30 cellular contexts compared by ENCODE assay signal in the genomic region with DNA sequence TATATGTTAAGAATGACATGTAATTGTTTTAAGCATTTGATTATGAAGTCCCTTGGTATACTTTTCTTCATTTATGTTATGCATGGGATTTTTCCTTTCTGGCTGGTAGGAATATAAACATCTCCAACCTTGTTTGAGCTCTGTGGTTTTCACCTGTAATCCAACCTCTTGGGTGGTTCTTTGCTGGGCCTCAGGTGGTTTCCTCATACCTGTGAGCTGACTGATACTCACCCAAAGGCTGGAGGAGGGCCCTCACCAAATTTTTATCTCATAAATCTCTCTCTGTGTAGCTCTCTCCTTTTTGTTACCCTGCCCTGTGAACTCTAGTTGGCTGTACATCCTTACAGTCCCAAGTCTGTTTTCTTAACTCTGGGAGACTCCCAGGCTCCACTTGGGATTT. TPM values are rescaled to one million over a fixed set of nuclear protein-coding genes. Genes with fewer than 3 reads are reported as not detected.
"Had no signal": no experiment of that assay in that cellular context is flagged by ENCODE, and none has a peak within 500 bp of the region (broad histone marks: within the 10 kb centered on the region; RNA-seq: fewer than 3 reads in every experiment).

No MANE protein-coding gene starts in this region.

- H3K9ac ChIP-seq: neural progenitor cell had no signal

- H3K9me3 ChIP-seq: left lung, lower lobe of right lung, neutrophil, ovary, right lobe of liver, tibial nerve, uterus had no signal

- H3K36me3 ChIP-seq: left lung, lower lobe of right lung, neural progenitor cell, neutrophil, ovary, right atrium auricular region, right lobe of liver, tibial nerve, uterus had no signal

- H3K27me3 ChIP-seq: hepatocyte, left lung, neural progenitor cell, neutrophil, ovary, right atrium auricular region, right lobe of liver, tibial nerve, uterus had no signal

- H3K4me3 ChIP-seq: hepatocyte, left lung, lower lobe of right lung, neural progenitor cell, ovary, right atrium auricular region, right lobe of liver, smooth muscle cell, tibial nerve, uterus had no signal

- DNase-seq: islet precursor cell; left colon; left lung; lower lobe of right lung; naive B cell; natural killer cell; nephron progenitor cell; occipital lobe; ovary; right lobe of liver; stimulated activated CD4-positive, alpha-beta T cell treated with anti-CD3 and anti-CD28 coated beads, Interleukin-1b, Interleukin-23, amount 100 ng/mL, for 48 hours; stimulated activated CD4-positive, alpha-beta T cell treated with anti-CD3 and anti-CD28 coated beads, Interleukin-2, amount 100 ng/mL, for 48 hours; stimulated activated CD4-positive, alpha-beta T cell treated with anti-CD3 and anti-CD28 coated beads, Interleukin-4, amount 100 ng/mL, for 4 hours; stimulated activated CD8-positive, alpha-beta memory T cell treated with anti-CD3 and anti-CD28 coated beads, Interleukin-4, amount 100 ng/mL, for 48 hours; stimulated activated naive CD4-positive, alpha-beta T cell treated with Interleukin-2 at 50 U/mL for 16 hours; stimulated activated naive CD8-positive, alpha-beta T cell treated with anti-CD3 and anti-CD28 coated beads, Interleukin-15, amount 100 ng/mL, for 72 hours; substantia nigra; uterus had no signal

- H3K4me1 ChIP-seq: left lung, lower lobe of right lung, neural progenitor cell, right atrium auricular region, right lobe of liver, tibial nerve, uterus had no signal

- H3K27ac ChIP-seq: hepatocyte, left lung, lower lobe of right lung, neural progenitor cell, neutrophil, ovary, right atrium auricular region, right lobe of liver, tibial nerve, uterus had no signal

- ATAC-seq: left colon; left lung; lower lobe of right lung; natural killer cell; right lobe of liver; stimulated activated memory B cell treated with anti-CD40 and anti-IgM and Interleukin-4, amounts not matched to agents 10 μg/mL and 1 μg/mL and 100 μg/mL, for 72 hours; stimulated activated naive CD8-positive, alpha-beta T cell treated with anti-CD3 and anti-CD28 coated beads, Interleukin-15, amount 100 ng/mL, for 72 hours had no signal

RNA-seq across cellular contexts. Expression of gene C6, which starts 39.8 kb away (rescaled TPM):
- total RNA-seq: kidney epithelial cell, mononuclear cell, natural killer cell, occipital lobe, pulmonary artery endothelial cell, skeletal muscle tissue, smooth muscle cell, temporal lobe had no signal
